8 cellular contexts compared by ENCODE assay signal in genomic region chr1:30191154-30191702, GRCh38.
DNase-seq lines count a peak whose midpoint lies in the region; ATAC-seq, FAIRE-seq and TF ChIP-seq lines count a peak whose summit lies in the region.

No MANE protein-coding gene starts in this region.

- H3K9me3 Mint-ChIP-seq in effector memory CD8-positive, alpha-beta T cell = no peaks in the 10 kb centered on the region

- FAIRE-seq in GM19239 (lab: Jason Lieb, UNC) = no peak

- POLR2A ChIA-PET in RWPE1 (lab: Yijun Ruan, JAX; ENCODE audit: low non-redundant PET) = no interaction called here

- H3K4me1 ChIP-seq in esophagus squamous epithelium = peaks cover 0 to 12% (median 7%) of the 10 kb centered on the region in 3 donors

- no peak for TF ChIP-seq POLR2A in esophagus squamous epithelium (IDR thresholded peaks at IDR 0.05)

- CTCF ChIA-PET in RWPE1 (lab: Yijun Ruan, JAX) = interaction anchor here (0.6 kb wide), 1 partner anchor 293 kb away, joined by 4 read pairs; no protein-coding TSS in a partner anchor

- TF ChIP-seq CTCF in RWPE1 (conservative IDR thresholded peaks at IDR 0.05; ENCODE audit: low read depth) (no peak), esophagus squamous epithelium (IDR thresholded peaks at IDR 0.05) (no peak)

- H3K4me3 ChIP-seq in skeletal muscle cell (ENCODE audit: low read depth, low read length) (no peak overlapping the region), esophagus squamous epithelium (no peak overlapping the region)

- peak; percentile 98 for ATAC-seq in effector memory CD8-positive, alpha-beta T cell (replicated peaks)

- H3K27me3 Mint-ChIP-seq in effector memory CD8-positive, alpha-beta T cell = peaks cover 0 to 11% of the 10 kb centered on the region in 2 donors

- peaks cover 3% of the 10 kb centered on the region for H3K36me3 Mint-ChIP-seq in effector memory CD8-positive, alpha-beta T cell (ENCODE audit: insufficient read depth)

- intact Hi-C loops in esophagus squamous epithelium (cut with DNase I) = no loop called here

- no peaks in the 10 kb centered on the region for H3K9me3 ChIP-seq in esophagus squamous epithelium

- H3K27ac ChIP-seq in RWPE1 (peak overlapping the region; percentile 74), esophagus squamous epithelium (peak overlapping the region in 2 of 4 donors; percentile 53 to 78)

- peak overlapping the region; percentile 25 to 69 for H3K4me3 Mint-ChIP-seq in effector memory CD8-positive, alpha-beta T cell

- peaks cover 0 to 17% (median 0%) of the 10 kb centered on the region in 4 donors for H3K27me3 ChIP-seq in esophagus squamous epithelium

- peak; percentile 84 for DNase-seq in H4 (ENCODE audit: low spot score)
- peak; percentile 56 for DNase-seq in RWPE1 (ENCODE audit: low spot score)
- peak; percentile 42 to 65 (median 63) for DNase-seq in effector memory CD8-positive, alpha-beta T cell
- peak; percentile 2 for DNase-seq in skeletal muscle cell (ENCODE audit: low read depth)
- no peak for DNase-seq in medulla oblongata (ENCODE audit: extremely low spot score)
- DNase-seq in esophagus squamous epithelium (lab: John Stamatoyannopoulos, UW) = no peak
- DNase-seq in RPMI8226 = no peak
- no peak for DNase-seq in GM19239 (ENCODE audit: insufficient read length, low spot score)

- H3K27ac Mint-ChIP-seq in effector memory CD8-positive, alpha-beta T cell = peak overlapping the region; percentile 93

- H3K36me3 ChIP-seq in esophagus squamous epithelium = no peaks in the 10 kb centered on the region

- peaks cover 34 to 54% of the 10 kb centered on the region in 2 donors for H3K4me1 Mint-ChIP-seq in effector memory CD8-positive, alpha-beta T cell (ENCODE audit: low read depth in 2 of 2)

- WGBS in esophagus squamous epithelium, 2 donors = 17 to 27% methylated on average over 2 of the region's 2 CpGs

Comparison
In these comparisons a context has a peak if more than half of its experiments do, and no peak if none do; other contexts are left out.
1. DNase-seq: peak in H4 (single experiment), RWPE1 (single experiment), effector memory CD8-positive, alpha-beta T cell (3 of 3) and skeletal muscle cell (single experiment); none in medulla oblongata (single experiment), esophagus squamous epithelium (single experiment), RPMI8226 (single experiment) and GM19239 (single experiment).